In genomic region chr12:130579231-130579630, GRCh38 we compare ENCODE assay signal across 5 cellular contexts.
"Had no signal": no experiment of that assay in that cellular context is flagged by ENCODE, and none has a peak within 500 bp of the region (broad histone marks: within the 10 kb centered on the region; RNA-seq: fewer than 3 reads in every experiment).

No MANE protein-coding gene starts in this region.

- DNase-seq: IMR-90 had no signal

- H3K4me1 Mint-ChIP-seq: IgD-negative memory B cell had no signal

- H3K27ac ChIP-seq: HL-60 had no signal

- ATAC-seq: HepG2, K562 had no signal

- H3K4me3 ChIP-seq: K562 had no signal

- H3K27ac Mint-ChIP-seq: IgD-negative memory B cell had no signal

- H3K36me3 Mint-ChIP-seq: IgD-negative memory B cell had no signal
